2 cellular contexts compared by ENCODE assay signal in the genomic region with DNA sequence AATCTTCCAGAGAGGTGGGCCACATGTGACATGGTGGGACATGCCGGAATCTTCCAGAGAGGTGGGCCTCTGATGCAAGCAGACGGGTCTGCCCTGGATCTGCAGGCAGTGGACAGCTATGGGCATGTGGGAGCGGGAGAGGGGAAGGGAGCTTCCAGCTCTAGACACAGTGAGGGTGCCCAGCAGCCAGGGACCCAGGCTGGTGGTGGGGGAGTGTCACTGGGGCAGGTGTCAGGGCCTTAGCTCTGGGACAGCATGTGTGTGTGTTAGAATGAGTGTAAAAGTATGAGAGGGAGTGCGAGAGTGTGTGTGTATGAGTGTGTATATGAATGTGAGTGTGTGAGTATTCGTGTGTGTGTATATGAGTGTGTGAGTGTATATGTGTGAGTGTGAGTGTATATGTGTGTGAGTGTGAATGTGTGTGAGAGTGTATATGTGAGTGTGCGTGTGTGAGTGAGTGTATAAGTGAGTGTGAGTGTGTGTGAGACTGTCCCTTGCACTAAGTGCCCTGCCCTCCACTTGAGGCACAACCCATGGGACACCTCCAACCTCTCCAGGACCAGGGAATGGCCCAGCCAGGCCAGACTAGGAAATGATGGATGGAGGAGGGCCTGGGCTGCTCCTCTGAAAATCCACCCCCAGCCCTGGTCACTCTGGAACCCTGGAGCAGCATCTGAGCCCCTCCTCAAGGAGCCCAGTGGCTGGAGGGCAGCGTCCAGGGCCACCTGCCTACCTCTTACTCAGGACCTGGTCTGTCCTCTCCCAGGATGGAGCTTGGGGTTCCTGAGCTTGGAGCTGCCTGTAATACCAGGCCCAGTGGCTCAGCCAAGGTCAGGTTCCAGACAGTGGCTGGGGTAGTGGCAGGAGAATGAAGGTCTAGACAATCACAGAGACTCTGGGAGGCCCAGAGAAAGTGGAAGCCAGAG.
TF ChIP-seq lines count a peak whose summit lies in the region.

No MANE protein-coding gene starts in this region.

TF ChIP-seq in K562, 482 proteins besides CTCF, POLR2A, EP300 and RAD21 (continued from another document and continues in another):
- TF ChIP-seq STAT5A (IDR thresholded peaks at IDR 0.05; ENCODE audit: borderline replicate concordance, low read length) (peak; percentile 44; the same call in 1 of the 2 replicates), L3MBTL2 (IDR thresholded peaks at IDR 0.05) (no peak), EWSR1 (IDR thresholded peaks at IDR 0.05; ENCODE audit: borderline replicate concordance, low read depth, partially characterized antibody) (no peak), MYNN (IDR thresholded peaks at IDR 0.05) (0 out of 2 replicates have a peak, but pooled peaks have one; percentile 45), MYNN (CRISPR knock-in tag; IDR thresholded peaks at IDR 0.05) (no peak), ZBTB43 (CRISPR knock-in tag; IDR thresholded peaks at IDR 0.05) (peak; percentile 88), MTF1 (CRISPR knock-in tag; IDR thresholded peaks at IDR 0.05; ENCODE audit: borderline replicate concordance) (no peak), FOXA3 (CRISPR knock-in tag; conservative IDR thresholded peaks at IDR 0.05 in 1 of 2, IDR thresholded peaks at IDR 0.05 in 1 of 2) (no peak), FUS (optimal IDR thresholded peaks at IDR 0.05; ENCODE audit: low read depth, low read length) (no peak), STAT5B (CRISPR knock-in tag; IDR thresholded peaks at IDR 0.05) (no peak), RFX5 (IDR thresholded peaks at IDR 0.05; ENCODE audit: low read depth, low read length) (no peak), ATF3 (IDR thresholded peaks at IDR 0.05) (no peak), ATF3 (CRISPR knock-in tag; conservative IDR thresholded peaks at IDR 0.05) (no peak), KLF10 (CRISPR knock-in tag; IDR thresholded peaks at IDR 0.05) (no peak), HBP1 (CRISPR knock-in tag; IDR thresholded peaks at IDR 0.05) (peak; percentile 95), CBX3 (IDR thresholded peaks at IDR 0.05; ENCODE audit: borderline replicate concordance in 1 of 2, low read length in 2 of 2) (no peak), THRB (CRISPR knock-in tag; conservative IDR thresholded peaks at IDR 0.05) (peak; percentile 82; the same call in 1 of the 2 replicates), TSC22D4 (tag; IDR thresholded peaks at IDR 0.05) (no peak), RBFOX2 (IDR thresholded peaks at IDR 0.05; ENCODE audit: low read depth, low read length) (peak; percentile 39; the same call in 1 of the 2 replicates), SIX5 (IDR thresholded peaks at IDR 0.05; ENCODE audit: borderline replicate concordance in 1 of 2, insufficient read depth in 1 of 2, low read depth in 1 of 2, low read length in 2 of 2) (no peak), BRD9 (IDR thresholded peaks at IDR 0.05; ENCODE audit: low read depth, partially characterized antibody) (no peak), FOXM1 (IDR thresholded peaks at IDR 0.05; ENCODE audit: low read depth) (no peak), FOXM1 (CRISPR knock-in tag; IDR thresholded peaks at IDR 0.05; ENCODE audit: low read depth) (no peak), IRF2 (CRISPR knock-in tag; IDR thresholded peaks at IDR 0.05) (no peak), STAG1 (CRISPR knock-in tag; IDR thresholded peaks at IDR 0.05; ENCODE audit: borderline replicate concordance) (no peak), ATF7 (IDR thresholded peaks at IDR 0.05) (no peak), TRIM24 (IDR thresholded peaks at IDR 0.05) (no peak), ZNF707 (CRISPR knock-in tag; conservative IDR thresholded peaks at IDR 0.05) (no peak), POLR2B (IDR thresholded peaks at IDR 0.05; ENCODE audit: low read depth, partially characterized antibody) (peak; percentile 56)
- TF ChIP-seq, protein P1, sequence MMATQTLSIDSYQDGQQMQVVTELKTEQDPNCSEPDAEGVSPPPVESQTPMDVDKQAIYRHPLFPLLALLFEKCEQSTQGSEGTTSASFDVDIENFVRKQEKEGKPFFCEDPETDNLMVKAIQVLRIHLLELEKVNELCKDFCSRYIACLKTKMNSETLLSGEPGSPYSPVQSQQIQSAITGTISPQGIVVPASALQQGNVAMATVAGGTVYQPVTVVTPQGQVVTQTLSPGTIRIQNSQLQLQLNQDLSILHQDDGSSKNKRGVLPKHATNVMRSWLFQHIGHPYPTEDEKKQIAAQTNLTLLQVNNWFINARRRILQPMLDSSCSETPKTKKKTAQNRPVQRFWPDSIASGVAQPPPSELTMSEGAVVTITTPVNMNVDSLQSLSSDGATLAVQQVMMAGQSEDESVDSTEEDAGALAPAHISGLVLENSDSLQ (IDR thresholded peaks at IDR 0.05) = no peak

TF ChIP-seq in liver, 16 proteins besides CTCF, POLR2A, EP300 and RAD21 (continued from another document):
- TF ChIP-seq, protein P2, sequence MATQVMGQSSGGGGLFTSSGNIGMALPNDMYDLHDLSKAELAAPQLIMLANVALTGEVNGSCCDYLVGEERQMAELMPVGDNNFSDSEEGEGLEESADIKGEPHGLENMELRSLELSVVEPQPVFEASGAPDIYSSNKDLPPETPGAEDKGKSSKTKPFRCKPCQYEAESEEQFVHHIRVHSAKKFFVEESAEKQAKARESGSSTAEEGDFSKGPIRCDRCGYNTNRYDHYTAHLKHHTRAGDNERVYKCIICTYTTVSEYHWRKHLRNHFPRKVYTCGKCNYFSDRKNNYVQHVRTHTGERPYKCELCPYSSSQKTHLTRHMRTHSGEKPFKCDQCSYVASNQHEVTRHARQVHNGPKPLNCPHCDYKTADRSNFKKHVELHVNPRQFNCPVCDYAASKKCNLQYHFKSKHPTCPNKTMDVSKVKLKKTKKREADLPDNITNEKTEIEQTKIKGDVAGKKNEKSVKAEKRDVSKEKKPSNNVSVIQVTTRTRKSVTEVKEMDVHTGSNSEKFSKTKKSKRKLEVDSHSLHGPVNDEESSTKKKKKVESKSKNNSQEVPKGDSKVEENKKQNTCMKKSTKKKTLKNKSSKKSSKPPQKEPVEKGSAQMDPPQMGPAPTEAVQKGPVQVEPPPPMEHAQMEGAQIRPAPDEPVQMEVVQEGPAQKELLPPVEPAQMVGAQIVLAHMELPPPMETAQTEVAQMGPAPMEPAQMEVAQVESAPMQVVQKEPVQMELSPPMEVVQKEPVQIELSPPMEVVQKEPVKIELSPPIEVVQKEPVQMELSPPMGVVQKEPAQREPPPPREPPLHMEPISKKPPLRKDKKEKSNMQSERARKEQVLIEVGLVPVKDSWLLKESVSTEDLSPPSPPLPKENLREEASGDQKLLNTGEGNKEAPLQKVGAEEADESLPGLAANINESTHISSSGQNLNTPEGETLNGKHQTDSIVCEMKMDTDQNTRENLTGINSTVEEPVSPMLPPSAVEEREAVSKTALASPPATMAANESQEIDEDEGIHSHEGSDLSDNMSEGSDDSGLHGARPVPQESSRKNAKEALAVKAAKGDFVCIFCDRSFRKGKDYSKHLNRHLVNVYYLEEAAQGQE (IDR thresholded peaks at IDR 0.05) = no peak
- TF ChIP-seq GABPA (IDR thresholded peaks at IDR 0.05 in 1 of 2, conservative IDR thresholded peaks at IDR 0.05 in 1 of 2) (no peak), YY1 (IDR thresholded peaks at IDR 0.05) (no peak), SP1 (IDR thresholded peaks at IDR 0.05) (no peak)
